In the genomic region with DNA sequence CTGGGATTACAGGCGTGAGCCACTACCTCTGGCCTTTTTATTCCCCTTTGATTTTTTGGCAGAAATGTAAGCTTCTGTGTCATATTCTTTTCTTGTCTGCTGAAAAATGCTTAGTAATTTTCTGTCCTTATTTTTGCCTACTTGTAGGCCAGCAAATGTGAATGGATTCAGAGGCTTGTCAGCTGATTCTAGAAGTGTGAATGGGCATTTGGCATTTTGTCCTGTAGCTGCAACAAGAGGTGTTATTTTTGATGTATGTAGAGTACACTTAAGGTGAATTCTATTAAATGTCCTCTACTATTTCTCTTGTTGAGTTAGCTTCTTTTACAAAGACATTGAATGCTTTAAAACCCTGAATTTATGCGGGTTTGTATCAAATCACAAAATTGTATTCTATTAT, we compare ENCODE assay signal across 26 cellular contexts.
"Had no signal": no experiment of that assay in that cellular context is flagged by ENCODE, and none has a peak within 500 bp of the region (broad histone marks: within the 10 kb centered on the region; RNA-seq: fewer than 3 reads in every experiment).

No MANE protein-coding gene starts in this region.

- H3K36me3 ChIP-seq: colonic mucosa, esophagus squamous epithelium, gastrocnemius medialis had no signal

- H3K27ac ChIP-seq: colonic mucosa, epithelial cell of prostate, esophagus squamous epithelium, gastrocnemius medialis, hepatocyte, left lung, lower lobe of right lung had no signal

- H3K4me3 ChIP-seq: colonic mucosa, esophagus squamous epithelium, gastrocnemius medialis, hepatocyte, left lung, lower lobe of right lung, mucosa of descending colon had no signal

- H3K27me3 ChIP-seq: colonic mucosa, esophagus squamous epithelium, gastrocnemius medialis, hepatocyte, left lung had no signal

- ATAC-seq: effector memory CD8-positive, alpha-beta T cell; esophagus mucosa; gastrocnemius medialis; left lung; lower lobe of right lung; mucosa of descending colon; naive thymus-derived CD8-positive, alpha-beta T cell had no signal

- H3K9me3 ChIP-seq: colonic mucosa, esophagus squamous epithelium, gastrocnemius medialis, left lung, lower lobe of right lung, mucosa of descending colon had no signal

- H3K4me1 ChIP-seq: colonic mucosa, esophagus squamous epithelium, left lung, lower lobe of right lung had no signal

- DNase-seq: colonic mucosa; cortex of kidney; effector CD8-positive, alpha-beta T cell; effector memory CD8-positive, alpha-beta T cell; endodermal cell; erythroblast; esophagus squamous epithelium; foreskin fibroblast; foreskin melanocyte; gastrocnemius medialis; glutamatergic neuron; head of caudate nucleus; hypothalamus; immature natural killer cell; islet precursor cell; kidney; kidney glomerular epithelial cell; left lung; lower lobe of right lung; mesenchymal stem cell; mucosa of descending colon; naive B cell; naive thymus-derived CD8-positive, alpha-beta T cell had no signal
